Comparison of ENCODE assay signal across 14 cellular contexts in the genomic region with DNA sequence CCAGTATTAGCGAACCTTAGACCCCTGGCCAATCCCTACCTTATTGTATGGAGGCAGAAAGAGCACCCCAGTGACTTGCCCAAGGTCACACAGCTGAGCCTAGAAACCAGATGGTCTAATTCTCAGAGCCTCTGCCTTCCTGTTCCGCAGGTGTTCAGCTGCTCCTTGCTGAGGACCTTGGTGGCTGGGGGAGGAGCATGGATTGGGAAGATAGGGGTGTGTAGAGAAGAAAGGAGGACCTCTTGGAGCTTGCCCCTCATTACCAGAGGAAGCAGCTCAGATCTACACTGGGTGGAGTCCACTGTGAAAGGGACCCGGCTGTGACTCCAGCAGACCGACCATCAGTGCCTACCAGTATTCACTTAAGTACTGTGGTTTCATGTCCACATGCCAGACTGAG. TPM values are rescaled to one million over a fixed set of nuclear protein-coding genes. Genes with fewer than 3 reads are reported as not detected.
DNase-seq lines count a peak whose midpoint lies in the region; ATAC-seq, FAIRE-seq and TF ChIP-seq lines count a peak whose summit lies in the region.
"Had no signal": no experiment of that assay in that cellular context is flagged by ENCODE, and none has a peak within 500 bp of the region (broad histone marks: within the 10 kb centered on the region; RNA-seq: fewer than 3 reads in every experiment).

No MANE protein-coding gene starts in this region.

- peak overlapping the region; percentile 78 for H3K4me3 ChIP-seq in Karpas-422 (ENCODE audit: low read length)
- H3K4me3 ChIP-seq in endothelial cell of umbilical vein (replicated peaks in 1 of 3; ENCODE audit: insufficient read depth in 1 of 3, low read depth in 1 of 3, low read length in 3 of 3): no peak overlapping the region
- peak overlapping the region in 3 of 4 donors; percentile 26 to 51 (median 42) for H3K4me3 ChIP-seq in pancreas

- DNase-seq in NCI-H2171 treated with DMSO at 0.1 percent for 48 hours (lab: John Stamatoyannopoulos, UW): peak; percentile 15
- no peak for DNase-seq in NCI-H2171 (lab: John Stamatoyannopoulos, UW)
- DNase-seq in Karpas-422: peak; percentile 68
- DNase-seq in endothelial cell of umbilical vein (ENCODE audit: low read depth, low spot score): no peak
- DNase-seq in pancreas: peak in 5 of 6 donors; percentile 65 to 84 (median 75)
- DNase-seq in D721Med (ENCODE audit: insufficient read length, low spot score): no peak
- DNase-seq: NCI-H1092 treated with DMSO at 0.1 percent for 48 hours, NCI-H524, SW 1271 had no signal

- no peaks in the 10 kb centered on the region for H3K9me3 ChIP-seq in Karpas-422 (ENCODE audit: low read length)
- no peaks in the 10 kb centered on the region for H3K9me3 ChIP-seq in endothelial cell of umbilical vein (replicated peaks; ENCODE audit: control insufficient read depth, insufficient read depth, low read length)
- H3K9me3 ChIP-seq in pancreas: no peaks in the 10 kb centered on the region
- H3K9me3 ChIP-seq: esophagus squamous epithelium, psoas muscle had no signal

- FAIRE-seq in endothelial cell of umbilical vein (lab: Jason Lieb, UNC): peak; percentile 54
- FAIRE-seq in pancreas (lab: Jason Lieb, UNC): no peak
- FAIRE-seq in D721Med (lab: Jason Lieb, UNC): no peak

- H3K79me2 ChIP-seq in Karpas-422 (ENCODE audit: low read length) (peaks cover 51% of the 10 kb centered on the region), endothelial cell of umbilical vein (ENCODE audit: control insufficient read depth, insufficient read depth, low read length) (no peaks in the 10 kb centered on the region)

- no peak for TF ChIP-seq CTCF in endothelial cell of umbilical vein (IDR thresholded peaks at IDR 0.05; ENCODE audit: extremely low read depth in 1 of 2, insufficient read depth in 1 of 2, low read depth in 1 of 2, low read length in 2 of 2)
- no peak for TF ChIP-seq CTCF in pancreas (IDR thresholded peaks at IDR 0.05)
- TF ChIP-seq CTCF in D721Med (IDR thresholded peaks at IDR 0.05; ENCODE audit: insufficient read depth, missing control alignments): no peak

- CTCF ChIA-PET in endothelial cell of umbilical vein (lab: Charles Lee): interaction anchor here (1.3 kb wide), 1 partner anchor 18 kb away, joined by 3 read pairs; no protein-coding TSS in a partner anchor

- H2AFZ ChIP-seq in Karpas-422 (ENCODE audit: low read length): no peak overlapping the region; the same call in 1 of the 2 replicates
- no peak overlapping the region for H2AFZ ChIP-seq in endothelial cell of umbilical vein (ENCODE audit: low read depth, low read length)

- H3K9ac ChIP-seq in Karpas-422 (ENCODE audit: low read length) (peak overlapping the region; percentile 73), endothelial cell of umbilical vein (replicated peaks; ENCODE audit: extremely low read depth, insufficient read depth, low read length) (no peak overlapping the region)

- 33 to 36% methylated on average over 4 of the region's 4 CpGs for WGBS in pancreas, 2 donors

- no peaks in the 10 kb centered on the region; the same call in 1 of the 2 replicates for H4K20me1 ChIP-seq in Karpas-422 (ENCODE audit: insufficient read depth, low read depth, low read length)
- no peaks in the 10 kb centered on the region for H4K20me1 ChIP-seq in endothelial cell of umbilical vein (replicated peaks; ENCODE audit: control insufficient read depth, extremely low read depth, insufficient read depth, low read length)

- H3K4me2 ChIP-seq in Karpas-422 (ENCODE audit: low read depth, low read length, poor library complexity, severe bottlenecking) (peak overlapping the region; percentile 80), endothelial cell of umbilical vein (ENCODE audit: insufficient read depth, low read length) (peak overlapping the region; percentile 12)

- TF ChIP-seq POLR2A in endothelial cell of umbilical vein (IDR thresholded peaks at IDR 0.05; ENCODE audit: low read depth, low read length): no peak

- intact Hi-C loops in endothelial cell of umbilical vein (cut with micrococcal nuclease): loop anchor here (1.0 kb wide), 1 partner anchor 20 kb away; no protein-coding TSS in a partner anchor
- intact Hi-C loops in pancreas (cut with DNase I): no loop called here

- H3K36me3 ChIP-seq in Karpas-422 (ENCODE audit: insufficient read depth, low read length) (no peaks in the 10 kb centered on the region), endothelial cell of umbilical vein (ENCODE audit: control insufficient read depth in 2 of 2, extremely low read depth in 1 of 2, insufficient read depth in 2 of 2, low read length in 2 of 2) (peaks cover 0 to 8% of the 10 kb centered on the region in 2 experiments), pancreas (peaks cover 2 to 7% (median 5%) of the 10 kb centered on the region in 3 donors)

- H3K27me3 ChIP-seq in Karpas-422 (ENCODE audit: low read length) (no peaks in the 10 kb centered on the region), endothelial cell of umbilical vein (ENCODE audit: control insufficient read depth in 2 of 2, insufficient read depth in 2 of 2, low read length in 2 of 2) (no peaks in the 10 kb centered on the region), pancreas (no peaks in the 10 kb centered on the region)
- H3K27me3 ChIP-seq: esophagus squamous epithelium had no signal

- peaks cover 45% of the 10 kb centered on the region for H3K4me1 ChIP-seq in Karpas-422 (ENCODE audit: low read length)
- peaks cover 8% of the 10 kb centered on the region for H3K4me1 ChIP-seq in endothelial cell of umbilical vein (ENCODE audit: control insufficient read depth, extremely low read depth, insufficient read depth, low read length)
- peaks cover 27 to 58% (median 38%) of the 10 kb centered on the region in 3 donors for H3K4me1 ChIP-seq in pancreas

- BruUV-seq in endothelial cell of umbilical vein (replicated peaks; lab: Mats Ljungman, UMichigan): no TSS peak

- H3K27ac ChIP-seq in Karpas-422 (ENCODE audit: low read length): peak overlapping the region; percentile 93
- H3K27ac ChIP-seq in endothelial cell of umbilical vein (ENCODE audit: insufficient read depth, low read depth, low read length): no peak overlapping the region
- H3K27ac ChIP-seq in pancreas: peak overlapping the region; percentile 82 to 92 (median 86)
- H3K27ac ChIP-seq: 22Rv1, psoas muscle had no signal

- dilution Hi-C loops in endothelial cell of umbilical vein (cut with MboI; ENCODE audit: extremely low pct_ligation_motif_present, low sequenced_read_pairs): no loop called here

- ATAC-seq in pancreas: peak; percentile 64 to 76 (median 69)
- ATAC-seq in HG02970 (IDR thresholded peaks at IDR 0.05; ENCODE audit: low FRiP score, unreplicated experiment): no peak
- ATAC-seq in GM18858 (IDR thresholded peaks at IDR 0.05; ENCODE audit: unreplicated experiment): no peak

- POLR2A ChIA-PET in endothelial cell of umbilical vein (lab: Charles Lee): no interaction called here

- no peaks in the 10 kb centered on the region for H3K9me2 ChIP-seq in Karpas-422 (replicated peaks; ENCODE audit: insufficient read depth, low read length)

- H3K9me1 ChIP-seq in endothelial cell of umbilical vein (replicated peaks; ENCODE audit: control insufficient read depth, extremely low read depth, insufficient read depth, low read length): no peaks in the 10 kb centered on the region

TF ChIP-seq in endothelial cell of umbilical vein, 7 proteins besides CTCF, POLR2A, EP300 and RAD21:
- TF ChIP-seq POLR2AphosphoS5 (IDR thresholded peaks at IDR 0.05; ENCODE audit: insufficient read depth, low read depth, low read length) (no peak), FOS (IDR thresholded peaks at IDR 0.05; ENCODE audit: borderline replicate concordance, insufficient read depth, low read length) (no peak), EZH2 (IDR thresholded peaks at IDR 0.05; ENCODE audit: borderline replicate concordance, low read depth, low read length, severe bottlenecking) (no peak), GATA2 (IDR thresholded peaks at IDR 0.05; ENCODE audit: insufficient read depth, insufficient read length, low read depth, low read length) (no peak), MYC (IDR thresholded peaks at IDR 0.05; ENCODE audit: low read depth, low read length) (no peak), JUN (IDR thresholded peaks at IDR 0.05; ENCODE audit: borderline replicate concordance, insufficient read depth, insufficient read length, low read depth) (no peak)
- TF ChIP-seq, protein P1, sequence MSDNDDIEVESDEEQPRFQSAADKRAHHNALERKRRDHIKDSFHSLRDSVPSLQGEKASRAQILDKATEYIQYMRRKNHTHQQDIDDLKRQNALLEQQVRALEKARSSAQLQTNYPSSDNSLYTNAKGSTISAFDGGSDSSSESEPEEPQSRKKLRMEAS (IDR thresholded peaks at IDR 0.05; ENCODE audit: insufficient read depth, insufficient read length): no peak

RNA-seq across cellular contexts. Expression of a gene that starts 15.2 kb away (rescaled TPM):
- total RNA-seq in Karpas-422 (2014; rRNA removed; shearing (Covaris generic); ENCODE audit: low replicate concordance): 3.6 and 5.0 TPM in 2 replicates
- total RNA-seq in endothelial cell of umbilical vein (23.9 and 24.4 TPM in 2 replicates), pancreas (10 to 100 TPM; 23.1 to 28.3 (median 25.3) TPM)
- polyA plus RNA-seq in endothelial cell of umbilical vein (5.6 and 6.1 TPM in 2 replicates), pancreas (10 to 100 TPM; 27.4 to 29.3 TPM)
- 5.6 and 7.2 TPM in 2 replicates for polyA plus RNA-seq in endothelial cell of umbilical vein (2011; cell fraction: cytosol; rRNA removed)
- 7.6 and 7.8 TPM in 2 replicates for polyA plus RNA-seq in endothelial cell of umbilical vein (2011; cell fraction: nucleus; rRNA removed)
- polyA plus RNA-seq in endothelial cell of umbilical vein (2012): 13.1 and 16.9 TPM in 2 replicates
- 3.0 and 4.0 TPM in 2 replicates for polyA minus RNA-seq in endothelial cell of umbilical vein
- polyA minus RNA-seq in endothelial cell of umbilical vein (2011; cell fraction: cytosol; rRNA and poly(A)+ RNA removed): 9.3 TPM
- 2.9 and 4.7 TPM in 2 replicates for polyA minus RNA-seq in endothelial cell of umbilical vein (2011; cell fraction: nucleus; rRNA and poly(A)+ RNA removed)

Comparison
In these comparisons a context has a peak if more than half of its experiments do, and no peak if none do; other contexts are left out.
1. DNase-seq: peak in NCI-H2171 treated with DMSO at 0.1 percent for 48 hours (single experiment), Karpas-422 (single experiment) and pancreas (5 of 6); none in NCI-H2171 (single experiment), endothelial cell of umbilical vein (single experiment) and D721Med (single experiment).
2. H3K4me3 ChIP-seq: peak in Karpas-422 (single experiment) and pancreas (3 of 4); none in endothelial cell of umbilical vein (0 of 3).
3. ATAC-seq: peak in pancreas (4 of 4); none in HG02970 (single experiment) and GM18858 (single experiment).